8 cellular contexts compared by ENCODE assay signal in genomic region chr11:6404341-6405038, GRCh38. TPM values are rescaled to one million over a fixed set of nuclear protein-coding genes. Genes with fewer than 3 reads are reported as not detected.
DNase-seq lines count a peak whose midpoint lies in the region; ATAC-seq and TF ChIP-seq lines count a peak whose summit lies in the region.
"Had no signal": no experiment of that assay in that cellular context is flagged by ENCODE, and none has a peak within 500 bp of the region (broad histone marks: within the 10 kb centered on the region; RNA-seq: fewer than 3 reads in every experiment).

No MANE protein-coding gene starts in this region.

- no peaks in the 10 kb centered on the region for H3K4me1 ChIP-seq in SJCRH30

- DNase-seq in Daoy (ENCODE audit: low read depth): peak; percentile 20
- peak; percentile 35 for DNase-seq in NCI-H1694 (lab: John Stamatoyannopoulos, UW)
- peak; percentile 63 for DNase-seq in cerebellar cortex (ENCODE audit: low spot score)
- DNase-seq in NCI-H2196 treated with DMSO at 0.1 percent for 48 hours (lab: John Stamatoyannopoulos, UW; ENCODE audit: unreplicated experiment): no peak
- DNase-seq in SJCRH30: no peak
- DNase-seq: Karpas-422 had no signal

- H3K9me3 ChIP-seq in SJCRH30 (replicated peaks): no peaks in the 10 kb centered on the region

- TF ChIP-seq CTCF in nephron (IDR thresholded peaks at IDR 0.05; ENCODE audit: unreplicated experiment in 3 of 3): no peak

- H3K27me3 ChIP-seq in SJCRH30: no peaks in the 10 kb centered on the region

- H3K4me3 Mint-ChIP-seq in nephron: peak overlapping the region in 2 of 3 experiments; percentile 6 to 14

- no peaks in the 10 kb centered on the region for H3K9me3 Mint-ChIP-seq in nephron

- peaks cover 11% of the 10 kb centered on the region for H3K4me1 Mint-ChIP-seq in nephron

- ATAC-seq in GM18868 (IDR thresholded peaks at IDR 0.05; ENCODE audit: unreplicated experiment): no peak

- no peak overlapping the region for H3K4me3 ChIP-seq in SJCRH30

- H3K27me3 Mint-ChIP-seq in nephron (ENCODE audit: low read depth): no peaks in the 10 kb centered on the region

- peaks cover 22% of the 10 kb centered on the region for H3K36me3 Mint-ChIP-seq in nephron (ENCODE audit: low read depth)

- no peaks in the 10 kb centered on the region for H3K36me3 ChIP-seq in SJCRH30

- no peak overlapping the region for H3K27ac ChIP-seq in SJCRH30

- peak overlapping the region in 1 of 3 experiments; percentile 47 for H3K27ac Mint-ChIP-seq in nephron

RNA-seq across cellular contexts. Expression of gene SMPD1, which starts 14.2 kb away (rescaled TPM):
- total RNA-seq in Daoy (2014; rRNA removed; shearing (Covaris generic)): 7.5 and 10.9 TPM in 2 replicates
- 12.0 and 13.0 TPM in 2 replicates for total RNA-seq in SJCRH30 (2014; rRNA removed; shearing (Covaris generic))

RNA-seq across cellular contexts. Expression of gene APBB1, which starts 14.4 kb away (rescaled TPM):
- 6.2 and 6.7 TPM in 2 replicates for total RNA-seq in Daoy (2014; rRNA removed; shearing (Covaris generic))
- 19.6 and 20.2 TPM in 2 replicates for total RNA-seq in SJCRH30 (2014; rRNA removed; shearing (Covaris generic))

RNA-seq across cellular contexts. Expression of gene HPX, which starts 36.3 kb away (rescaled TPM):
- total RNA-seq in Daoy (2014; rRNA removed; shearing (Covaris generic)): 0.06 TPM in 1 of 2 replicates, not detected in the other
- total RNA-seq in SJCRH30 (2014; rRNA removed; shearing (Covaris generic)): not detected in 2 replicates

Comparison
In these comparisons a context has a peak if more than half of its experiments do, and no peak if none do; other contexts are left out.
1. DNase-seq: peak in Daoy (single experiment), NCI-H1694 (single experiment) and cerebellar cortex (single experiment); none in NCI-H2196 treated with DMSO at 0.1 percent for 48 hours (single experiment) and SJCRH30 (0 of 2).